ENCODE assay signal across 9 cellular contexts in genomic region chr3:156474560-156475389, GRCh38.
A peak's percentile ranks its signal among the peaks of the same experiment; 100 is the strongest.
DNase-seq lines count a peak whose midpoint lies in the region; ATAC-seq and TF ChIP-seq lines count a peak whose summit lies in the region.
"Had no signal": no experiment of that assay in that cellular context is flagged by ENCODE, and none has a peak within 500 bp of the region (broad histone marks: within the 10 kb centered on the region; RNA-seq: fewer than 3 reads in every experiment).

No MANE protein-coding gene starts in this region.

- H3K4me3 ChIP-seq in LNCaP clone FGC (ENCODE audit: low read depth, low read length) = no peak overlapping the region
- H3K4me3 ChIP-seq in dorsolateral prefrontal cortex = peak overlapping the region in 5 of 59 donors; percentile 1 to 40 (median 9)
- H3K4me3 ChIP-seq in neural cell (ENCODE audit: low read length) = no peak overlapping the region

- H3K4me1 Mint-ChIP-seq in activated T-helper 2 cell treated with anti-CD3 and anti-CD28 coated beads, Interferon-gamma antibody, Interleukin-2, Interleukin-4, amounts not matched to agents 10 μg/mL and 5 μg/mL and 100 μg/mL, durations not matched to agents 14 hours and 24 hours and 36 hours (ENCODE audit: low read depth) = no peaks in the 10 kb centered on the region

- H3K36me3 ChIP-seq in neural cell (ENCODE audit: insufficient read depth, low read length) = no peaks in the 10 kb centered on the region

- no peak for DNase-seq in GM10266 (ENCODE audit: extremely low spot score)
- DNase-seq in LNCaP clone FGC (ENCODE audit: low read depth) = no peak
- DNase-seq in dorsolateral prefrontal cortex = peak in 1 of 10 donors; percentile 23
- no peak for DNase-seq in activated T-helper 2 cell treated with anti-CD3 and anti-CD28 coated beads, Interferon-gamma antibody, Interleukin-2, Interleukin-4, amounts not matched to agents 10 μg/mL and 5 μg/mL and 100 μg/mL, durations not matched to agents 14 hours and 24 hours and 36 hours (ENCODE audit: low spot score)
- DNase-seq in OCI-M2 (lab: John Stamatoyannopoulos, UW; ENCODE audit: unreplicated experiment) = no peak
- DNase-seq in NCI-H2081 treated with DMSO at 0.1 percent for 48 hours (lab: John Stamatoyannopoulos, UW) = no peak
- DNase-seq: activated T-cell treated with anti-CD3 and anti-CD28 coated beads for 4 hours had no signal

- H2AFZ ChIP-seq in neural cell (ENCODE audit: low read depth, low read length) = no peak overlapping the region

- H3K36me3 Mint-ChIP-seq in activated T-helper 2 cell treated with anti-CD3 and anti-CD28 coated beads, Interferon-gamma antibody, Interleukin-2, Interleukin-4, amounts not matched to agents 10 μg/mL and 5 μg/mL and 100 μg/mL, durations not matched to agents 14 hours and 24 hours and 36 hours (ENCODE audit: low read depth) = no peaks in the 10 kb centered on the region

- H3K9me2 ChIP-seq in neural cell (ENCODE audit: insufficient read depth, low read length) = no peaks in the 10 kb centered on the region

- no peak overlapping the region for H3K27ac Mint-ChIP-seq in activated T-helper 2 cell treated with anti-CD3 and anti-CD28 coated beads, Interferon-gamma antibody, Interleukin-2, Interleukin-4, amounts not matched to agents 10 μg/mL and 5 μg/mL and 100 μg/mL, durations not matched to agents 14 hours and 24 hours and 36 hours

- H3K27ac ChIP-seq in dorsolateral prefrontal cortex = no peak overlapping the region
- no peak overlapping the region for H3K27ac ChIP-seq in neural cell (ENCODE audit: low read length)

- intact Hi-C loops in dorsolateral prefrontal cortex (cut with DNase I) = loop anchor here (10.0 kb wide), 2 partner anchors 180 to 320 kb away; no protein-coding TSS in a partner anchor
- intact Hi-C loops in activated T-helper 2 cell treated with anti-CD3 and anti-CD28 coated beads, Interferon-gamma antibody, Interleukin-2, Interleukin-4, amounts not matched to agents 10 μg/mL and 5 μg/mL and 100 μg/mL, durations not matched to agents 14 hours and 24 hours and 36 hours (cut with micrococcal nuclease) = loop anchor here (1.0 kb wide), 1 partner anchor 35 kb away; no protein-coding TSS in a partner anchor

- H3K79me2 ChIP-seq in neural cell (replicated peaks; ENCODE audit: insufficient read depth, low read length) = no peaks in the 10 kb centered on the region

- no peak overlapping the region for H3K9ac ChIP-seq in neural cell (ENCODE audit: low read length)

- TF ChIP-seq CTCF in GM10266 (IDR thresholded peaks at IDR 0.05; ENCODE audit: control insufficient read depth, insufficient read depth, low read depth, missing control alignments) (peak; percentile 47), LNCaP clone FGC (IDR thresholded peaks at IDR 0.05; ENCODE audit: control insufficient read depth, extremely low read depth, insufficient read depth) (peak; percentile 38), dorsolateral prefrontal cortex (IDR thresholded peaks at IDR 0.05 in 54 of 56, conservative IDR thresholded peaks at IDR 0.05 in 2 of 56; ENCODE audit: low read depth in 1 of 56, partially characterized antibody in 56 of 56) (peak in 47 of 56 donors; percentile 6 to 57 (median 38)), neural cell (IDR thresholded peaks at IDR 0.05; ENCODE audit: poor library complexity, severe bottlenecking) (peak; percentile 64)

- H3K4me3 Mint-ChIP-seq in activated T-helper 2 cell treated with anti-CD3 and anti-CD28 coated beads, Interferon-gamma antibody, Interleukin-2, Interleukin-4, amounts not matched to agents 10 μg/mL and 5 μg/mL and 100 μg/mL, durations not matched to agents 14 hours and 24 hours and 36 hours (ENCODE audit: low read depth) = no peak overlapping the region

- peaks cover 57% of the 10 kb centered on the region for H3K27me3 Mint-ChIP-seq in activated T-helper 2 cell treated with anti-CD3 and anti-CD28 coated beads, Interferon-gamma antibody, Interleukin-2, Interleukin-4, amounts not matched to agents 10 μg/mL and 5 μg/mL and 100 μg/mL, durations not matched to agents 14 hours and 24 hours and 36 hours (ENCODE audit: low read depth)

- H4K20me1 ChIP-seq in neural cell (ENCODE audit: insufficient read depth) = no peaks in the 10 kb centered on the region

- no peaks in the 10 kb centered on the region for H3K9me3 Mint-ChIP-seq in activated T-helper 2 cell treated with anti-CD3 and anti-CD28 coated beads, Interferon-gamma antibody, Interleukin-2, Interleukin-4, amounts not matched to agents 10 μg/mL and 5 μg/mL and 100 μg/mL, durations not matched to agents 14 hours and 24 hours and 36 hours

- no peak for ATAC-seq in HG03196 (IDR thresholded peaks at IDR 0.05; ENCODE audit: unreplicated experiment)

- TF ChIP-seq RAD21 in neural cell (conservative IDR thresholded peaks at IDR 0.05) = peak; percentile 59

- no peak for TF ChIP-seq EP300 in neural cell (conservative IDR thresholded peaks at IDR 0.05; ENCODE audit: poor library complexity, severe bottlenecking)

- H3K4me2 ChIP-seq in neural cell (ENCODE audit: low read length) = no peak overlapping the region

- H3K9me3 ChIP-seq in neural cell (ENCODE audit: low read length) = no peaks in the 10 kb centered on the region

- H3F3A ChIP-seq in neural cell (ENCODE audit: insufficient read depth, low read length, poor library complexity, severe bottlenecking) = no peaks in the 10 kb centered on the region

- no peaks in the 10 kb centered on the region for H3K27me3 ChIP-seq in dorsolateral prefrontal cortex
- H3K27me3 ChIP-seq in neural cell (ENCODE audit: insufficient read depth, low read depth, low read length) = no peaks in the 10 kb centered on the region

TF ChIP-seq in neural cell, 6 proteins besides CTCF, POLR2A, EP300 and RAD21:
- TF ChIP-seq POLR2AphosphoS5 (IDR thresholded peaks at IDR 0.05) (no peak), TAF1 (IDR thresholded peaks at IDR 0.05; ENCODE audit: low read depth) (no peak), MXI1 (conservative IDR thresholded peaks at IDR 0.05; ENCODE audit: poor library complexity, severe bottlenecking) (no peak), SMC3 (conservative IDR thresholded peaks at IDR 0.05; ENCODE audit: poor library complexity) (peak; percentile 67), EZH2 (IDR thresholded peaks at IDR 0.05; ENCODE audit: borderline replicate concordance, insufficient read depth, low read length, poor library complexity, severe bottlenecking) (no peak)
